ENCODE assay signal across 19 cellular contexts in the genomic region with DNA sequence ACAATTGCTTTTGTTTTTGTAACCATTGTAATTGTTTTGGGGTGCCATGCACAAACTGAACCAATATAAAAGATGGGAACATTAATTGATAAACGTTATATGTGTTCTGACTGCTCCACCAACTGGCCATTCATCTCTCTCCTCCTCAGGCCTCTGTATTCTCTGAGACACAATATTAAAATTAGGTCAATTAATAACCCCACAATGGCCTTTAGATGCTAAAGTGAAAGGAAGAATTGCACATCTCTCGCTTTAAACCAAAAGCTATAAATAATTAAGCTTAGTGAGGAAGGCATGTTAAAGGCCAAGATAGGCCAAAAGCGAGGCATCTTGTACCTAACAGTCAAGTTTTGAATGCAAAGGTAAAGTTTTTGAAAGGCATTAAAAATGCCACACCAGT.
A peak's percentile ranks its signal among the peaks of the same experiment; 100 is the strongest.
DNase-seq lines count a peak whose midpoint lies in the region; ATAC-seq and TF ChIP-seq lines count a peak whose summit lies in the region.
"Had no signal": no experiment of that assay in that cellular context is flagged by ENCODE, and none has a peak within 500 bp of the region (broad histone marks: within the 10 kb centered on the region; RNA-seq: fewer than 3 reads in every experiment).

No MANE protein-coding gene starts in this region.

- H3K4me1 ChIP-seq in OCI-LY3 (ENCODE audit: low read length): peaks cover 7% of the 10 kb centered on the region; the same call in 1 of the 2 replicates
- H3K4me1 ChIP-seq: SJCRH30 had no signal

- H3K4me1 Mint-ChIP-seq in activated CD4-positive, alpha-beta T cell treated with anti-CD3 and anti-CD28 coated beads for 36 hours: no peaks in the 10 kb centered on the region

- H3K27ac ChIP-seq in OCI-LY3 (ENCODE audit: low read length): no peak overlapping the region
- H3K27ac ChIP-seq: HL-60, SJCRH30 had no signal

- no peaks in the 10 kb centered on the region for H3K79me2 ChIP-seq in OCI-LY3 (ENCODE audit: low read length)

- ATAC-seq in GM18511 (IDR thresholded peaks at IDR 0.05; ENCODE audit: unreplicated experiment): peak; percentile 60
- ATAC-seq in GM19324 (IDR thresholded peaks at IDR 0.05; ENCODE audit: low FRiP score, unreplicated experiment): peak; percentile 73
- ATAC-seq in HG03135 (IDR thresholded peaks at IDR 0.05; ENCODE audit: unreplicated experiment): peak; percentile 84
- ATAC-seq in activated CD4-positive, alpha-beta T cell treated with anti-CD3 and anti-CD28 coated beads for 36 hours: no peak
- ATAC-seq in GM21723 (IDR thresholded peaks at IDR 0.05; ENCODE audit: unreplicated experiment): no peak
- ATAC-seq: GM12878, Panc1 had no signal

- DNase-seq in activated CD4-positive, alpha-beta T cell treated with anti-CD3 and anti-CD28 coated beads for 36 hours: no peak
- DNase-seq in GM19238 (ENCODE audit: insufficient read length, low spot score): no peak
- DNase-seq: CD4-positive, alpha-beta T cell; DMS153; H9; NCI-H1436; NCI-H1930; NCI-H2171; NCI-H526; SJCRH30 had no signal

- no peaks in the 10 kb centered on the region for H3K9me3 Mint-ChIP-seq in activated CD4-positive, alpha-beta T cell treated with anti-CD3 and anti-CD28 coated beads for 36 hours (ENCODE audit: low read depth)
- H3K9me3 Mint-ChIP-seq: T-helper 1 cell treated with Interleukin-12 subunit alpha and Interleukin-12 subunit beta and Interleukin-4 antibody, amounts not matched to agents 30 μg/mL and 1 μg/mL, for 36 hours had no signal

- CTCF ChIA-PET in activated CD4-positive, alpha-beta T cell treated with anti-CD3 and anti-CD28 coated beads for 36 hours (lab: Charles Lee): interaction anchor here (0.9 kb wide), 1 partner anchor 9 kb away, joined by 3 read pairs; no protein-coding TSS in a partner anchor

- H3K36me3 ChIP-seq in OCI-LY3 (replicated peaks; ENCODE audit: low read depth, low read length): no peaks in the 10 kb centered on the region
- H3K36me3 ChIP-seq: SJCRH30 had no signal

- TF ChIP-seq CTCF in OCI-LY3 (IDR thresholded peaks at IDR 0.05; ENCODE audit: low read depth, low read length): peak; percentile 46

- H3K4me3 Mint-ChIP-seq in activated CD4-positive, alpha-beta T cell treated with anti-CD3 and anti-CD28 coated beads for 36 hours: no peak overlapping the region
- H3K4me3 Mint-ChIP-seq: CD4-positive, alpha-beta T cell; H9; T-helper 1 cell treated with Interleukin-12 subunit alpha and Interleukin-12 subunit beta and Interleukin-4 antibody, amounts not matched to agents 30 μg/mL and 1 μg/mL, for 36 hours had no signal

- H3K9me3 ChIP-seq in OCI-LY3 (ENCODE audit: insufficient read depth, low read length): no peaks in the 10 kb centered on the region
- H3K9me3 ChIP-seq: SJCRH30 had no signal

- no peak overlapping the region for H3K9ac ChIP-seq in OCI-LY3 (ENCODE audit: low read length)

- no peaks in the 10 kb centered on the region for H4K20me1 ChIP-seq in OCI-LY3 (ENCODE audit: insufficient read depth, low read length)

- intact Hi-C loops in activated CD4-positive, alpha-beta T cell treated with anti-CD3 and anti-CD28 coated beads for 36 hours (cut with DNase I, micrococcal nuclease): no loop called here

- H3K27me3 Mint-ChIP-seq in activated CD4-positive, alpha-beta T cell treated with anti-CD3 and anti-CD28 coated beads for 36 hours: no peaks in the 10 kb centered on the region
- H3K27me3 Mint-ChIP-seq: CD4-positive, alpha-beta T cell had no signal

- no peak overlapping the region for H3K27ac Mint-ChIP-seq in activated CD4-positive, alpha-beta T cell treated with anti-CD3 and anti-CD28 coated beads for 36 hours
- H3K27ac Mint-ChIP-seq: CD4-positive, alpha-beta T cell; H9; T-helper 1 cell treated with Interleukin-12 subunit alpha and Interleukin-12 subunit beta and Interleukin-4 antibody, amounts not matched to agents 30 μg/mL and 1 μg/mL, for 36 hours had no signal

- no peak overlapping the region for H2AFZ ChIP-seq in OCI-LY3 (ENCODE audit: low read depth, low read length)

- H3K27me3 ChIP-seq in OCI-LY3 (ENCODE audit: low read depth, low read length): no peaks in the 10 kb centered on the region

- POLR2A ChIA-PET in activated CD4-positive, alpha-beta T cell treated with anti-CD3 and anti-CD28 coated beads for 36 hours (lab: Charles Lee): no interaction called here

- no peak overlapping the region for H3K4me2 ChIP-seq in OCI-LY3 (ENCODE audit: low read length)

- H3K4me3 ChIP-seq in OCI-LY3 (ENCODE audit: low read length): no peak overlapping the region
- H3K4me3 ChIP-seq: GM12878, SJCRH30 had no signal

- H3K36me3 Mint-ChIP-seq in activated CD4-positive, alpha-beta T cell treated with anti-CD3 and anti-CD28 coated beads for 36 hours (ENCODE audit: low read depth): no peaks in the 10 kb centered on the region

Comparison
In these comparisons a context has a peak if more than half of its experiments do, and no peak if none do; other contexts are left out.
1. ATAC-seq: peak in GM18511 (single experiment), GM19324 (single experiment) and HG03135 (single experiment); none in activated CD4-positive, alpha-beta T cell treated with anti-CD3 and anti-CD28 coated beads for 36 hours (single experiment) and GM21723 (single experiment).